ENCODE assay signal across 17 cellular contexts in the genomic region with DNA sequence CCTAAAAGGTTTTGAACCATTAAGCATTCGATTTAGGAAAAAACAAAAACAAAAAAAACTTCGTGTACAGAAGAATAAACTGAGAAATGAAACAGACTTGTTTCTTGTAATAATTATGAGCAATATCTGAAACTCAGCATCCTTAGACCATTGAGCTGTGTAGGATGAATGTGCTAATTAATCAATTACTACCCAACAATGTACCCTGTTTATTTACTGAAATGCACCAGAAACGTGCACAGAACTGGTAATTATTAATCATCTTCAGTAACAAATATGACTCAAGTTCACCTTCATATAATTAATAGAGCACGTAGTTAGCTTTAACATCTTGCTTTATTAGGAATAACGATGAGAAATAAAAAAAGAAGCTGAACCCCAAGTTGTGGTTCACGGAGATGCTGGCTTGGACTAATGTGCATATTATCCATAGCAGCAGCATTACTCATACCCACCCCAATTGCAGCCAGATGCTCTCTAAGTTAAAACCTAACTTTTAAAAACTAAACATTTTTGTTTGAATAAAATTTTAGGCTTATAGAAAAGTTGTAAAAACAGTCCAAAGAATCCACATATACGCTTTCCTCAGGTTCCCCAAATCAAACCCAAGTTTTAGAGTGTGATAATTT. TPM values are rescaled to one million over a fixed set of nuclear protein-coding genes. Genes with fewer than 3 reads are reported as not detected.
DNase-seq lines count a peak whose midpoint lies in the region; ATAC-seq and TF ChIP-seq lines count a peak whose summit lies in the region.
"Had no signal": no experiment of that assay in that cellular context is flagged by ENCODE, and none has a peak within 500 bp of the region (broad histone marks: within the 10 kb centered on the region; RNA-seq: fewer than 3 reads in every experiment).

No MANE protein-coding gene starts in this region.

- no peaks in the 10 kb centered on the region for H3K9me3 ChIP-seq in IMR-90 (ENCODE audit: control insufficient read depth, insufficient read depth, low read length)
- H3K9me3 ChIP-seq: BLaER1 had no signal

- no peak overlapping the region for H2AFZ ChIP-seq in IMR-90 (replicated peaks; ENCODE audit: low read length, poor library complexity)

- intact Hi-C loops in IMR-90 (cut with micrococcal nuclease): no loop called here

- H2BK120ac ChIP-seq in IMR-90 (ENCODE audit: low read depth, low read length): peak overlapping the region; percentile 75; the same call in 1 of the 2 replicates

- TF ChIP-seq POLR2A in IMR-90 (IDR thresholded peaks at IDR 0.05; ENCODE audit: low read depth, low read length): no peak

- H3K4me3 ChIP-seq in AG10803 (ENCODE audit: low read length): no peak overlapping the region
- no peak overlapping the region for H3K4me3 ChIP-seq in IMR-90 (ENCODE audit: insufficient read depth, low read depth, low read length)
- H3K4me3 ChIP-seq in brain microvascular endothelial cell (ENCODE audit: low read depth, low read length): no peak overlapping the region
- H3K4me3 ChIP-seq: BLaER1 had no signal

- no peak overlapping the region for H3K56ac ChIP-seq in IMR-90 (ENCODE audit: extremely low read depth, insufficient read depth, low read length)

- H2BK20ac ChIP-seq in IMR-90 (ENCODE audit: low read depth, low read length): no peak overlapping the region

- H3K4me1 ChIP-seq in IMR-90 (ENCODE audit: control insufficient read depth, insufficient read depth, low read length): peaks cover 7% of the 10 kb centered on the region

- H4K8ac ChIP-seq in IMR-90 (ENCODE audit: low read depth in 2 of 2, low read length in 2 of 2): peak overlapping the region in 1 of 2 experiments; percentile 75; a peak in 3 of 4 replicates

- H4K91ac ChIP-seq in IMR-90 (ENCODE audit: insufficient read depth, low read depth, low read length): no peak overlapping the region

- in situ Hi-C loops in IMR-90 (cut with MboI; ENCODE audit: low sequenced_read_pairs) (no loop called here), brain microvascular endothelial cell (cut with HindIII; ENCODE audit: low pct_ligation_motif_present, low sequenced_read_pairs) (no loop called here)

- H3K4ac ChIP-seq in IMR-90 (ENCODE audit: low read depth, low read length): peak overlapping the region; percentile 65

- no CpG with 5 or more reads among the region's 7 CpGs for WGBS in IMR-90 (ENCODE audit: extremely low coverage in 2 of 2, insufficient read length in 1 of 2), 2 experiments

- H2BK15ac ChIP-seq in IMR-90 (ENCODE audit: low read depth, low read length): no peak overlapping the region

- POLR2A ChIA-PET in IMR-90 (lab: Charles Lee; ENCODE audit: unreplicated experiment): no interaction called here

- DNase-seq in AG10803 (ENCODE audit: low read depth) (peak; percentile 87), IMR-90 (peak; percentile 80), brain microvascular endothelial cell (peak; percentile 55), kidney glomerular epithelial cell (lab: John Stamatoyannopoulos, UW) (peak; percentile 42)
- DNase-seq in stimulated activated CD4-positive, alpha-beta T cell treated with anti-CD3 and anti-CD28 coated beads, Interleukin-4, amount 100 ng/mL, for 4 hours: no peak
- DNase-seq: activated CD4-positive, CD25-positive, alpha-beta regulatory T cell treated with anti-CD3 and anti-CD28 coated beads, Interleukin-2, amount 50 U/mL, for 72 hours; activated CD8-positive, alpha-beta memory T cell treated with anti-CD3 and anti-CD28 coated beads, Interleukin-2, amount 50 U/mL, for 4 hours; activated naive CD4-positive, alpha-beta T cell treated with anti-CD3 and anti-CD28 coated beads for 36 hours; effector memory CD8-positive, alpha-beta T cell; immature natural killer cell; NCI-H1048; retina; Right ventricle myocardium superior had no signal

- H2BK5ac ChIP-seq in IMR-90 (ENCODE audit: low read depth, low read length, poor library complexity, severe bottlenecking): peak overlapping the region; percentile 57

- H2AK9ac ChIP-seq in IMR-90 (replicated peaks; ENCODE audit: low read depth, low read length, poor library complexity): no peak overlapping the region

- CTCF ChIA-PET in IMR-90 (lab: Yijun Ruan, JAX): no interaction called here

- H3K27me3 ChIP-seq in IMR-90 (ENCODE audit: control insufficient read depth, insufficient read depth, low read length) (no peaks in the 10 kb centered on the region), brain microvascular endothelial cell (replicated peaks) (no peaks in the 10 kb centered on the region)
- H3K27me3 ChIP-seq: BLaER1 had no signal

- dilution Hi-C loops in IMR-90 (cut with HindIII; ENCODE audit: low sequenced_read_pairs, unreplicated experiment): no loop called here

- BruUV-seq in IMR-90 (replicated peaks; lab: Mats Ljungman, UMichigan): no TSS peak

- no peak overlapping the region for H4K5ac ChIP-seq in IMR-90 (ENCODE audit: low read depth, low read length)

- ATAC-seq in IMR-90 (ENCODE audit: low read depth): peak; percentile 87
- no peak for ATAC-seq in HG02981 (IDR thresholded peaks at IDR 0.05; ENCODE audit: unreplicated experiment)
- ATAC-seq in GM21723 (IDR thresholded peaks at IDR 0.05; ENCODE audit: unreplicated experiment): no peak
- no peak for ATAC-seq in GM18858 (IDR thresholded peaks at IDR 0.05; ENCODE audit: unreplicated experiment)
- ATAC-seq: effector memory CD8-positive, alpha-beta T cell had no signal

- no peak for TF ChIP-seq CTCF in AG10803 (conservative IDR thresholded peaks at IDR 0.05; ENCODE audit: low read length)
- TF ChIP-seq CTCF in IMR-90 (conservative IDR thresholded peaks at IDR 0.05; ENCODE audit: low read depth, low read length): no peak
- TF ChIP-seq CTCF in brain microvascular endothelial cell (IDR thresholded peaks at IDR 0.05; ENCODE audit: low read depth, low read length, missing control alignments): no peak

- no peak overlapping the region for H3K18ac ChIP-seq in IMR-90 (ENCODE audit: low read depth, low read length)

- no peaks in the 10 kb centered on the region for H3K79me1 ChIP-seq in IMR-90 (ENCODE audit: low read depth in 1 of 2, low read length in 2 of 2)

- H4K20me1 ChIP-seq in IMR-90 (ENCODE audit: insufficient read depth, low read length): no peaks in the 10 kb centered on the region
- H4K20me1 ChIP-seq: BLaER1 had no signal

- H3K14ac ChIP-seq in IMR-90 (replicated peaks; ENCODE audit: low read depth, low read length): no peak overlapping the region

- H3K27ac ChIP-seq in IMR-90 (ENCODE audit: insufficient read depth, low read length) (no peak overlapping the region), brain microvascular endothelial cell (no peak overlapping the region)
- H3K27ac ChIP-seq: BLaER1 had no signal

- peak overlapping the region; percentile 49; the same call in 1 of the 2 replicates for H3K4me2 ChIP-seq in IMR-90 (ENCODE audit: low read depth, low read length)
- H3K4me2 ChIP-seq: BLaER1 had no signal

- no peak overlapping the region for H3K23ac ChIP-seq in IMR-90 (ENCODE audit: low read depth, low read length)

- no peak for TF ChIP-seq RAD21 in IMR-90 (IDR thresholded peaks at IDR 0.05; ENCODE audit: low read length)

- peaks cover 2% of the 10 kb centered on the region; the same call in 1 of the 2 replicates for H3K9me1 ChIP-seq in IMR-90 (ENCODE audit: insufficient read depth, low read length)

- H3K9ac ChIP-seq in IMR-90 (ENCODE audit: low read depth, low read length): no peak overlapping the region
- H3K9ac ChIP-seq: BLaER1 had no signal

- H3K36me3 ChIP-seq in IMR-90 (ENCODE audit: control insufficient read depth, insufficient read depth, low read length) (no peaks in the 10 kb centered on the region), brain microvascular endothelial cell (replicated peaks) (no peaks in the 10 kb centered on the region)

- H2AK5ac ChIP-seq in IMR-90 (ENCODE audit: low read depth, low read length): no peak overlapping the region

TF ChIP-seq in IMR-90, 13 proteins besides CTCF, POLR2A, EP300 and RAD21:
- no peak for TF ChIP-seq CHD1 (IDR thresholded peaks at IDR 0.05; ENCODE audit: low read depth, low read length)
- TF ChIP-seq BHLHE40 (IDR thresholded peaks at IDR 0.05; ENCODE audit: low read depth, low read length): peak; percentile 57; the same call in 1 of the 2 replicates
- TF ChIP-seq FOS (IDR thresholded peaks at IDR 0.05; ENCODE audit: low read depth, low read length): 0 out of 2 replicates have a peak, but pooled peaks have one; percentile 36
TF ChIP-seq in IMR-90: peak in this region for 2.

RNA-seq across cellular contexts. Expression of gene C15orf61, which starts 10.2 kb away (rescaled TPM):
- total RNA-seq in IMR-90 (2012; rRNA removed): 1.4 and 1.7 TPM in 2 replicates
- polyA plus RNA-seq in IMR-90 (2012; rRNA removed): 2.5 TPM in 2 replicates
- polyA plus RNA-seq in IMR-90 (2012; cell fraction: cytosol; rRNA removed): 1.4 and 3.2 TPM in 2 replicates
- 1.8 and 1.9 TPM in 2 replicates for polyA plus RNA-seq in IMR-90 (2012; cell fraction: nucleus; rRNA removed; ENCODE audit: low replicate concordance)

RNA-seq across cellular contexts. Expression of gene MAP2K5, which starts 31.8 kb away (rescaled TPM):
- 1.6 and 2.8 TPM in 2 replicates for total RNA-seq in IMR-90 (2012; rRNA removed)
- polyA plus RNA-seq in IMR-90 (2012; rRNA removed): 4.6 and 6.1 TPM in 2 replicates
- 4.6 and 5.5 TPM in 2 replicates for polyA plus RNA-seq in IMR-90 (2012; cell fraction: cytosol; rRNA removed)
- 4.4 and 6.1 TPM in 2 replicates for polyA plus RNA-seq in IMR-90 (2012; cell fraction: nucleus; rRNA removed; ENCODE audit: low replicate concordance)

Comparison
In these comparisons a context has a peak if more than half of its experiments do, and no peak if none do; other contexts are left out.
1. DNase-seq: peak in AG10803 (single experiment), IMR-90 (single experiment), brain microvascular endothelial cell (single experiment) and kidney glomerular epithelial cell (single experiment); none in stimulated activated CD4-positive, alpha-beta T cell treated with anti-CD3 and anti-CD28 coated beads, Interleukin-4, amount 100 ng/mL, for 4 hours (0 of 2).